20 cellular contexts compared by ENCODE assay signal in genomic region chr6:8492536-8493125, GRCh38. TPM values are rescaled to one million over a fixed set of nuclear protein-coding genes. Genes with fewer than 3 reads are reported as not detected.
DNase-seq lines count a peak whose midpoint lies in the region; ATAC-seq, FAIRE-seq and TF ChIP-seq lines count a peak whose summit lies in the region.
"Had no signal": no experiment of that assay in that cellular context is flagged by ENCODE, and none has a peak within 500 bp of the region (broad histone marks: within the 10 kb centered on the region; RNA-seq: fewer than 3 reads in every experiment).

No MANE protein-coding gene starts in this region.

- no peak for FAIRE-seq in astrocyte (lab: Jason Lieb, UNC)
- FAIRE-seq in keratinocyte (lab: Jason Lieb, UNC), result peak; percentile 41

- H3K9ac ChIP-seq in GM23248 (no peak overlapping the region), astrocyte (ENCODE audit: low read length) (no peak overlapping the region), keratinocyte (ENCODE audit: control insufficient read depth, extremely low read depth, insufficient read depth, low read length) (no peak overlapping the region)
- H3K9ac ChIP-seq: SK-N-SH had no signal

- H3K4me1 ChIP-seq in GM23248 (ENCODE audit: insufficient read depth) (no peaks in the 10 kb centered on the region), astrocyte (ENCODE audit: insufficient read depth, low read length) (no peaks in the 10 kb centered on the region), keratinocyte (ENCODE audit: control insufficient read depth, extremely low read depth, insufficient read depth, low read length) (peaks cover 8% of the 10 kb centered on the region)
- H3K4me1 ChIP-seq: Peyer's patch had no signal

- no peak overlapping the region for H2AFZ ChIP-seq in GM23248
- no peak overlapping the region for H2AFZ ChIP-seq in astrocyte (ENCODE audit: low read depth, low read length)
- H2AFZ ChIP-seq in keratinocyte (ENCODE audit: control insufficient read depth, low read length), result no peak overlapping the region

- H3K4me1 Mint-ChIP-seq in astrocyte (ENCODE audit: low read depth, unreplicated experiment), result no peaks in the 10 kb centered on the region
- H3K4me1 Mint-ChIP-seq: B cell had no signal

- ATAC-seq in GM18867 (IDR thresholded peaks at IDR 0.05; ENCODE audit: unreplicated experiment) (no peak), GM18909 (IDR thresholded peaks at IDR 0.05; ENCODE audit: poor library complexity, unreplicated experiment) (no peak)
- ATAC-seq: Right ventricle myocardium inferior had no signal

- no peaks in the 10 kb centered on the region for H3K9me2 ChIP-seq in GM23248 (ENCODE audit: insufficient read depth)
- H3K9me2 ChIP-seq: SK-N-SH had no signal

- WGBS in GM23248 (ENCODE audit: low coverage in 1 of 2, low lambda C conversion rate in 2 of 2, missing lambda C conversion rate in 2 of 2), 2 experiments, result 48 to 64% methylated on average over 2 of the region's 2 CpGs

- H3K27me3 Mint-ChIP-seq in astrocyte (ENCODE audit: low read depth, unreplicated experiment), result no peaks in the 10 kb centered on the region
- H3K27me3 Mint-ChIP-seq: B cell had no signal

- in situ Hi-C loops in GM23248 (cut with MboI), result no loop called here

- no peaks in the 10 kb centered on the region for H3K9me3 ChIP-seq in GM23248 (ENCODE audit: low read depth)
- H3K9me3 ChIP-seq in astrocyte (ENCODE audit: insufficient read depth, low read depth, low read length), result peaks cover 2% of the 10 kb centered on the region
- no peaks in the 10 kb centered on the region for H3K9me3 ChIP-seq in keratinocyte (ENCODE audit: control insufficient read depth, low read depth, low read length)
- H3K9me3 ChIP-seq: Peyer's patch, SK-N-SH had no signal

- no peak for TF ChIP-seq EP300 in Ishikawa (IDR thresholded peaks at IDR 0.05; ENCODE audit: borderline replicate concordance)

- no peak overlapping the region for H3K27ac Mint-ChIP-seq in astrocyte (ENCODE audit: unreplicated experiment)
- H3K27ac Mint-ChIP-seq: B cell; H9; T-helper 2 cell treated with Interferon-gamma antibody and Interleukin-4, amounts not matched to agents 5 μg/mL and 100 μg/mL, for 36 hours had no signal

- H3K4me2 ChIP-seq in GM23248 (ENCODE audit: unreplicated experiment), result no peak overlapping the region
- H3K4me2 ChIP-seq in astrocyte (ENCODE audit: low read length), result no peak overlapping the region
- H3K4me2 ChIP-seq in keratinocyte (ENCODE audit: control insufficient read depth, extremely low read depth, insufficient read depth, low read depth, low read length), result no peak overlapping the region
- H3K4me2 ChIP-seq: SK-N-SH had no signal

- H3K27me3 ChIP-seq in GM23248 (replicated peaks; ENCODE audit: insufficient read depth), result no peaks in the 10 kb centered on the region
- H3K27me3 ChIP-seq in astrocyte (ENCODE audit: insufficient read depth, low read length), result no peaks in the 10 kb centered on the region
- H3K27me3 ChIP-seq in keratinocyte (ENCODE audit: control insufficient read depth, extremely low read depth, insufficient read depth, low read length), result no peaks in the 10 kb centered on the region
- H3K27me3 ChIP-seq: Peyer's patch had no signal

- no peaks in the 10 kb centered on the region for H3K9me1 ChIP-seq in keratinocyte (ENCODE audit: control insufficient read depth, extremely low read depth, insufficient read depth, low read length)

- no peaks in the 10 kb centered on the region for H3K36me3 Mint-ChIP-seq in astrocyte (ENCODE audit: low read depth, unreplicated experiment)

- no peak for TF ChIP-seq RAD21 in Ishikawa (IDR thresholded peaks at IDR 0.05; ENCODE audit: low read depth)

- no peaks in the 10 kb centered on the region for H3F3A ChIP-seq in GM23248 (ENCODE audit: insufficient read depth)

- H4K20me1 ChIP-seq in GM23248 (ENCODE audit: insufficient read depth), result no peaks in the 10 kb centered on the region
- no peaks in the 10 kb centered on the region for H4K20me1 ChIP-seq in astrocyte (ENCODE audit: insufficient read depth, low read length)
- H4K20me1 ChIP-seq in keratinocyte (ENCODE audit: control insufficient read depth, extremely low read depth, insufficient read depth, low read length), result no peaks in the 10 kb centered on the region

- H3K79me2 ChIP-seq in GM23248 (ENCODE audit: insufficient read depth) (no peaks in the 10 kb centered on the region), astrocyte (ENCODE audit: insufficient read depth, low read length) (no peaks in the 10 kb centered on the region), keratinocyte (ENCODE audit: control insufficient read depth, insufficient read depth, low read length) (no peaks in the 10 kb centered on the region)

- dilution Hi-C loops in keratinocyte (cut with MboI; ENCODE audit: extremely low pct_ligation_motif_present, low sequenced_read_pairs), result no loop called here

- no peak overlapping the region for H3K4me3 Mint-ChIP-seq in astrocyte (ENCODE audit: unreplicated experiment)
- H3K4me3 Mint-ChIP-seq: B cell; H9; T-helper 2 cell treated with Interferon-gamma antibody and Interleukin-4, amounts not matched to agents 5 μg/mL and 100 μg/mL, for 36 hours had no signal

- no peak for TF ChIP-seq CTCF in astrocyte (IDR thresholded peaks at IDR 0.05; ENCODE audit: insufficient read depth, low read depth, low read length)
- TF ChIP-seq CTCF in keratinocyte (optimal IDR thresholded peaks at IDR 0.05 in 1 of 3, IDR thresholded peaks at IDR 0.05 in 1 of 3, conservative IDR thresholded peaks at IDR 0.05 in 1 of 3; ENCODE audit: extremely low read depth in 1 of 3, insufficient read depth in 2 of 3, low read length in 3 of 3), result no peak

- H3K9me3 Mint-ChIP-seq in astrocyte (ENCODE audit: unreplicated experiment), result peaks cover 3% of the 10 kb centered on the region
- H3K9me3 Mint-ChIP-seq: T-helper 2 cell treated with Interferon-gamma antibody and Interleukin-4, amounts not matched to agents 5 μg/mL and 100 μg/mL, for 36 hours had no signal

- H3K4me3 ChIP-seq in GM23248 (no peak overlapping the region), astrocyte (ENCODE audit: insufficient read depth, low read depth, low read length) (no peak overlapping the region), keratinocyte (ENCODE audit: control insufficient read depth in 2 of 3, extremely low read depth in 1 of 3, insufficient read depth in 2 of 3, low read depth in 1 of 3, low read length in 3 of 3) (no peak overlapping the region)
- H3K4me3 ChIP-seq: Peyer's patch had no signal

- no peak overlapping the region for H3K27ac ChIP-seq in GM23248
- H3K27ac ChIP-seq in astrocyte (ENCODE audit: low read depth, low read length), result no peak overlapping the region
- H3K27ac ChIP-seq in keratinocyte (ENCODE audit: control insufficient read depth, insufficient read depth, low read length), result no peak overlapping the region
- H3K27ac ChIP-seq: Peyer's patch had no signal

- DNase-seq in GM23248, result peak; percentile 1
- DNase-seq in astrocyte (ENCODE audit: low read depth), result peak; percentile 32
- DNase-seq in keratinocyte (ENCODE audit: low read depth, low spot score), result peak; percentile 11
- no peak for DNase-seq in AG20443 (ENCODE audit: low spot score)
- DNase-seq in stimulated activated CD8-positive, alpha-beta memory T cell treated with anti-CD3 and anti-CD28 coated beads, Interleukin-4, amount 100 ng/mL, for 48 hours, result no peak
- DNase-seq: DMS79, H9, KBM-7, NCI-H187, NCI-H2171 treated with DMSO at 0.1 percent for 48 hours, NCI-H446, NCI-H526 treated with DMSO at 0.1 percent for 48 hours, Peyer's patch, SK-N-SH had no signal

- H3K36me3 ChIP-seq in GM23248 (ENCODE audit: low read depth) (no peaks in the 10 kb centered on the region), astrocyte (ENCODE audit: insufficient read depth, low read length) (no peaks in the 10 kb centered on the region), keratinocyte (ENCODE audit: control insufficient read depth in 2 of 2, extremely low read depth in 1 of 2, insufficient read depth in 2 of 2, low read length in 2 of 2) (no peaks in the 10 kb centered on the region)
- H3K36me3 ChIP-seq: Peyer's patch had no signal

TF ChIP-seq in Ishikawa, 13 proteins besides CTCF, POLR2A, EP300 and RAD21:
- TF ChIP-seq TCF12 (IDR thresholded peaks at IDR 0.05; ENCODE audit: low read depth), result no peak
- TF ChIP-seq REST (IDR thresholded peaks at IDR 0.05; ENCODE audit: low read depth), result peak; percentile 59; the same call in 1 of the 2 replicates

RNA-seq across cellular contexts. Expression of gene SLC35B3, which starts 57.3 kb away (rescaled TPM):
- total RNA-seq in GM23248 (2014; rRNA removed; shearing (Covaris generic)), result 33.9 and 46.5 TPM in 2 replicates
- polyA plus RNA-seq in GM23248 (2016; fragmentation: Nextera tagmentation; extraction: Ambion mirVana) (52.1 and 52.9 TPM in 2 replicates), keratinocyte (17.5 to 30.6 TPM (median 22.0 TPM) in 3 replicates)
- total RNA-seq in astrocyte, result 32.4 and 34.4 TPM in 2 replicates
- polyA plus RNA-seq in keratinocyte (2011; ENCODE audit: low read depth), result 12.6 TPM
- 17.8 and 29.4 TPM in 2 replicates for polyA plus RNA-seq in keratinocyte (2011; cell fraction: cytosol; rRNA removed)
- polyA plus RNA-seq in keratinocyte (2011; cell fraction: nucleus; rRNA removed), result 20.5 and 25.5 TPM in 2 replicates
- 13.4 and 21.2 TPM in 2 replicates for polyA plus RNA-seq in keratinocyte (2012; ENCODE audit: low replicate concordance)
- polyA minus RNA-seq in keratinocyte, result 4.3 to 16.9 TPM (median 8.6 TPM) in 3 replicates
- 9.6 TPM for polyA minus RNA-seq in keratinocyte (2011; cell fraction: cytosol; rRNA and poly(A)+ RNA removed)
- polyA minus RNA-seq in keratinocyte (2011; cell fraction: nucleus; rRNA and poly(A)+ RNA removed), result 7.6 and 13.6 TPM in 2 replicates

Comparison
In these comparisons a context has a peak if more than half of its experiments do, and no peak if none do; other contexts are left out.
1. DNase-seq: peak in GM23248 (single experiment), astrocyte (single experiment) and keratinocyte (single experiment); none in AG20443 (single experiment) and stimulated activated CD8-positive, alpha-beta memory T cell treated with anti-CD3 and anti-CD28 coated beads, Interleukin-4, amount 100 ng/mL, for 48 hours (single experiment).